24 cellular contexts compared by ENCODE assay signal in genomic region chr5:83493644-83494043, GRCh38. TPM values are rescaled to one million over a fixed set of nuclear protein-coding genes. Genes with fewer than 3 reads are reported as not detected.
A peak's percentile ranks its signal among the peaks of the same experiment; 100 is the strongest.
DNase-seq lines count a peak whose midpoint lies in the region; ATAC-seq and TF ChIP-seq lines count a peak whose summit lies in the region.
"Had no signal": no experiment of that assay in that cellular context is flagged by ENCODE, and none has a peak within 500 bp of the region (broad histone marks: within the 10 kb centered on the region; RNA-seq: fewer than 3 reads in every experiment).

No MANE protein-coding gene starts in this region.

- no peaks in the 10 kb centered on the region for H3K27me3 ChIP-seq in cardiac muscle cell
- no peaks in the 10 kb centered on the region for H3K27me3 ChIP-seq in left ventricle myocardium inferior (ENCODE audit: low read depth)
- H3K27me3 ChIP-seq: BLaER1 treated with 17β-estradiol and CSF1 and Interleukin-3, amounts not matched to agents 10 nM and 100 nM had no signal

- ATAC-seq in stimulated activated naive CD8-positive, alpha-beta T cell treated with anti-CD3 and anti-CD28 coated beads, Interleukin-15, amount 100 ng/mL, for 72 hours: no peak
- ATAC-seq in activated naive CD8-positive, alpha-beta T cell treated with anti-CD3 and anti-CD28 coated beads, Interleukin-2, amount 50 U/mL, for 24 hours: no peak
- ATAC-seq: CD8-positive, alpha-beta T cell; HepG2; Panc1 had no signal

- peaks cover 26% of the 10 kb centered on the region for H3K4me1 Mint-ChIP-seq in chondrocyte (ENCODE audit: low read depth)
- peaks cover 5% of the 10 kb centered on the region for H3K4me1 Mint-ChIP-seq in mesothelial cell of epicardium
- H3K4me1 Mint-ChIP-seq in stimulated activated naive CD8-positive, alpha-beta T cell treated with anti-CD3 and anti-CD28 coated beads, Interleukin-15, amount 100 ng/mL, for 72 hours: no peaks in the 10 kb centered on the region
- no peaks in the 10 kb centered on the region for H3K4me1 Mint-ChIP-seq in activated naive CD8-positive, alpha-beta T cell treated with anti-CD3 and anti-CD28 coated beads, Interleukin-2, amount 50 U/mL, for 24 hours

- peak overlapping the region; percentile 9 for H3K27ac Mint-ChIP-seq in chondrocyte (ENCODE audit: unreplicated experiment)
- peak overlapping the region; percentile 44 for H3K27ac Mint-ChIP-seq in mesothelial cell of epicardium
- no peak overlapping the region for H3K27ac Mint-ChIP-seq in stimulated activated naive CD8-positive, alpha-beta T cell treated with anti-CD3 and anti-CD28 coated beads, Interleukin-15, amount 100 ng/mL, for 72 hours
- H3K27ac Mint-ChIP-seq in activated naive CD8-positive, alpha-beta T cell treated with anti-CD3 and anti-CD28 coated beads, Interleukin-2, amount 50 U/mL, for 24 hours: no peak overlapping the region
- H3K27ac Mint-ChIP-seq: CD8-positive, alpha-beta T cell had no signal

- H3K36me3 ChIP-seq in cardiac muscle cell: peaks cover 90% of the 10 kb centered on the region
- H3K36me3 ChIP-seq in left ventricle myocardium inferior: no peaks in the 10 kb centered on the region
- H3K36me3 ChIP-seq: BLaER1 treated with 17β-estradiol and CSF1 and Interleukin-3, amounts not matched to agents 10 nM and 100 nM had no signal

- no peak for TF ChIP-seq CTCF in cardiac muscle cell (IDR thresholded peaks at IDR 0.05; ENCODE audit: low read depth, low read length)
- TF ChIP-seq CTCF in left ventricle myocardium inferior (IDR thresholded peaks at IDR 0.05; ENCODE audit: borderline replicate concordance): no peak
- no peak for TF ChIP-seq CTCF in chondrocyte (IDR thresholded peaks at IDR 0.05)
- no peak for TF ChIP-seq CTCF in mesothelial cell of epicardium (IDR thresholded peaks at IDR 0.05; ENCODE audit: unreplicated experiment)

- H3K27ac ChIP-seq in cardiac muscle cell (peak overlapping the region; percentile 76), left ventricle myocardium inferior (replicated peaks) (no peak overlapping the region)
- H3K27ac ChIP-seq: 22Rv1; BLaER1 treated with 17β-estradiol and CSF1 and Interleukin-3, amounts not matched to agents 10 nM and 100 nM had no signal

- H3K4me3 Mint-ChIP-seq in chondrocyte (ENCODE audit: unreplicated experiment): no peak overlapping the region
- H3K4me3 Mint-ChIP-seq in mesothelial cell of epicardium: no peak overlapping the region
- H3K4me3 Mint-ChIP-seq in stimulated activated naive CD8-positive, alpha-beta T cell treated with anti-CD3 and anti-CD28 coated beads, Interleukin-15, amount 100 ng/mL, for 72 hours: no peak overlapping the region
- no peak overlapping the region for H3K4me3 Mint-ChIP-seq in activated naive CD8-positive, alpha-beta T cell treated with anti-CD3 and anti-CD28 coated beads, Interleukin-2, amount 50 U/mL, for 24 hours
- H3K4me3 Mint-ChIP-seq: CD8-positive, alpha-beta T cell had no signal

- DNase-seq in cardiac muscle cell (ENCODE audit: low read depth in 1 of 2, low spot score in 1 of 2) (no peak), left ventricle myocardium inferior (no peak), chondrocyte (ENCODE audit: low spot score) (no peak), mesothelial cell of epicardium (ENCODE audit: low spot score in 2 of 2, unreplicated experiment in 2 of 2) (no peak), NCI-H69 (lab: John Stamatoyannopoulos, UW) (no peak), cortex of kidney (lab: John Stamatoyannopoulos, UW) (no peak)
- no peak for DNase-seq in stimulated activated naive CD8-positive, alpha-beta T cell treated with anti-CD3 and anti-CD28 coated beads, Interleukin-15, amount 100 ng/mL, for 72 hours
- no peak for DNase-seq in activated naive CD8-positive, alpha-beta T cell treated with anti-CD3 and anti-CD28 coated beads, Interleukin-2, amount 50 U/mL, for 24 hours
- DNase-seq: CD8-positive, alpha-beta T cell; DMS153; GOT3; KG1; NCI-H1092 treated with DMSO at 0.1 percent for 48 hours; NCI-H1436 treated with DMSO at 0.1 percent for 48 hours; NCI-H1930; NCI-H226; NCI-H510A treated with DMSO at 0.1 percent for 48 hours; NCI-H774; SIG-M5; SK-N-SH had no signal

- peaks cover 14% of the 10 kb centered on the region for H3K4me1 ChIP-seq in cardiac muscle cell (ENCODE audit: low read depth)
- H3K4me1 ChIP-seq in left ventricle myocardium inferior: no peaks in the 10 kb centered on the region
- H3K4me1 ChIP-seq: BLaER1 treated with 17β-estradiol and CSF1 and Interleukin-3, amounts not matched to agents 10 nM and 100 nM had no signal

- no peaks in the 10 kb centered on the region for H3K9me3 ChIP-seq in cardiac muscle cell (ENCODE audit: low read depth)
- H3K9me3 ChIP-seq in left ventricle myocardium inferior (replicated peaks): no peaks in the 10 kb centered on the region
- H3K9me3 ChIP-seq: BLaER1 treated with 17β-estradiol and CSF1 and Interleukin-3, amounts not matched to agents 10 nM and 100 nM; SK-N-SH had no signal

- intact Hi-C loops in left ventricle myocardium inferior (cut with micrococcal nuclease): no loop called here

- peaks cover 59% of the 10 kb centered on the region for H3K36me3 Mint-ChIP-seq in chondrocyte (ENCODE audit: low read depth)
- H3K36me3 Mint-ChIP-seq in mesothelial cell of epicardium: peaks cover 52% of the 10 kb centered on the region
- no peaks in the 10 kb centered on the region for H3K36me3 Mint-ChIP-seq in activated naive CD8-positive, alpha-beta T cell treated with anti-CD3 and anti-CD28 coated beads, Interleukin-2, amount 50 U/mL, for 24 hours (ENCODE audit: low read depth)
- H3K36me3 Mint-ChIP-seq: CD8-positive, alpha-beta T cell had no signal

- H3K9me3 Mint-ChIP-seq in chondrocyte (ENCODE audit: low read depth) (no peaks in the 10 kb centered on the region), mesothelial cell of epicardium (peaks cover 3% of the 10 kb centered on the region)
- H3K9me3 Mint-ChIP-seq in stimulated activated naive CD8-positive, alpha-beta T cell treated with anti-CD3 and anti-CD28 coated beads, Interleukin-15, amount 100 ng/mL, for 72 hours: no peaks in the 10 kb centered on the region
- no peaks in the 10 kb centered on the region for H3K9me3 Mint-ChIP-seq in activated naive CD8-positive, alpha-beta T cell treated with anti-CD3 and anti-CD28 coated beads, Interleukin-2, amount 50 U/mL, for 24 hours
- H3K9me3 Mint-ChIP-seq: CD8-positive, alpha-beta T cell had no signal

- H3K27me3 Mint-ChIP-seq in chondrocyte (ENCODE audit: low read depth) (no peaks in the 10 kb centered on the region), mesothelial cell of epicardium (ENCODE audit: low read depth) (no peaks in the 10 kb centered on the region)
- H3K27me3 Mint-ChIP-seq in stimulated activated naive CD8-positive, alpha-beta T cell treated with anti-CD3 and anti-CD28 coated beads, Interleukin-15, amount 100 ng/mL, for 72 hours: peaks cover 27% of the 10 kb centered on the region
- H3K27me3 Mint-ChIP-seq in activated naive CD8-positive, alpha-beta T cell treated with anti-CD3 and anti-CD28 coated beads, Interleukin-2, amount 50 U/mL, for 24 hours: peaks cover 4% of the 10 kb centered on the region

- H3K4me3 ChIP-seq in cardiac muscle cell (no peak overlapping the region), left ventricle myocardium inferior (no peak overlapping the region)
- H3K4me3 ChIP-seq: BLaER1 treated with 17β-estradiol and CSF1 and Interleukin-3, amounts not matched to agents 10 nM and 100 nM had no signal

RNA-seq across cellular contexts. Expression of gene VCAN, which starts 22.1 kb away (rescaled TPM):
- 414 and 618 TPM in 2 replicates for total RNA-seq in cardiac muscle cell
- 184 and 273 TPM in 2 replicates for polyA plus RNA-seq in cardiac muscle cell
- total RNA-seq in left ventricle myocardium inferior: 25.2 TPM
- total RNA-seq in chondrocyte: 250 to 737 TPM (median 710 TPM) in 3 replicates
- 633 to 678 TPM (median 634 TPM) in 3 replicates for total RNA-seq in mesothelial cell of epicardium

Comparison
In these comparisons a context has a peak if more than half of its experiments do, and no peak if none do; other contexts are left out.
1. H3K27ac Mint-ChIP-seq: peak in chondrocyte (single experiment) and mesothelial cell of epicardium (single experiment); none in stimulated activated naive CD8-positive, alpha-beta T cell treated with anti-CD3 and anti-CD28 coated beads, Interleukin-15, amount 100 ng/mL, for 72 hours (0 of 2) and activated naive CD8-positive, alpha-beta T cell treated with anti-CD3 and anti-CD28 coated beads, Interleukin-2, amount 50 U/mL, for 24 hours (single experiment).